Comparison of ENCODE assay signal across 1 cellular context in genomic region chr2:85549826-85550225, GRCh38.
A peak's percentile ranks its signal among the peaks of the same experiment; 100 is the strongest.
TF ChIP-seq lines count a peak whose summit lies in the region.

No MANE protein-coding gene starts in this region.

TF ChIP-seq in HepG2, 621 proteins besides CTCF, POLR2A, EP300 and RAD21:
- TF ChIP-seq POLR2G (IDR thresholded peaks at IDR 0.05; ENCODE audit: low read depth, low read length) = 0 out of 2 replicates have a peak, but pooled peaks have one; percentile 8
- TF ChIP-seq, protein P1, sequence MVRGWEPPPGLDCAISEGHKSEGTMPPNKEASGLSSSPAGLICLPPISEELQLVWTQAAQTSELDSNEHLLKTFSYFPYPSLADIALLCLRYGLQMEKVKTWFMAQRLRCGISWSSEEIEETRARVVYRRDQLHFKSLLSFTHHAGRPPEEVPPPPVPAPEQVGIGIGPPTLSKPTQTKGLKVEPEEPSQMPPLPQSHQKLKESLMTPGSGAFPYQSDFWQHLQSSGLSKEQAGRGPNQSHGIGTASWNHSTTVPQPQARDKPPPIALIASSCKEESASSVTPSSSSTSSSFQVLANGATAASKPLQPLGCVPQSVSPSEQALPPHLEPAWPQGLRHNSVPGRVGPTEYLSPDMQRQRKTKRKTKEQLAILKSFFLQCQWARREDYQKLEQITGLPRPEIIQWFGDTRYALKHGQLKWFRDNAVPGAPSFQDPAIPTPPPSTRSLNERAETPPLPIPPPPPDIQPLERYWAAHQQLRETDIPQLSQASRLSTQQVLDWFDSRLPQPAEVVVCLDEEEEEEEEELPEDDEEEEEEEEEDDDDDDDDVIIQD (CRISPR knock-in tag; IDR thresholded peaks at IDR 0.05; ENCODE audit: low read depth) = no peak
